In genomic region chr1:159076438-159076752, GRCh38 we compare ENCODE assay signal across 1 cellular context.
TF ChIP-seq lines count a peak whose summit lies in the region.

No MANE protein-coding gene starts in this region.

TF ChIP-seq in SK-N-SH, 30 proteins besides CTCF, POLR2A, EP300 and RAD21 (continued from another document):
- no peak for TF ChIP-seq NFIC (IDR thresholded peaks at IDR 0.05; ENCODE audit: borderline replicate concordance)
